12 cellular contexts compared by ENCODE assay signal in the genomic region with DNA sequence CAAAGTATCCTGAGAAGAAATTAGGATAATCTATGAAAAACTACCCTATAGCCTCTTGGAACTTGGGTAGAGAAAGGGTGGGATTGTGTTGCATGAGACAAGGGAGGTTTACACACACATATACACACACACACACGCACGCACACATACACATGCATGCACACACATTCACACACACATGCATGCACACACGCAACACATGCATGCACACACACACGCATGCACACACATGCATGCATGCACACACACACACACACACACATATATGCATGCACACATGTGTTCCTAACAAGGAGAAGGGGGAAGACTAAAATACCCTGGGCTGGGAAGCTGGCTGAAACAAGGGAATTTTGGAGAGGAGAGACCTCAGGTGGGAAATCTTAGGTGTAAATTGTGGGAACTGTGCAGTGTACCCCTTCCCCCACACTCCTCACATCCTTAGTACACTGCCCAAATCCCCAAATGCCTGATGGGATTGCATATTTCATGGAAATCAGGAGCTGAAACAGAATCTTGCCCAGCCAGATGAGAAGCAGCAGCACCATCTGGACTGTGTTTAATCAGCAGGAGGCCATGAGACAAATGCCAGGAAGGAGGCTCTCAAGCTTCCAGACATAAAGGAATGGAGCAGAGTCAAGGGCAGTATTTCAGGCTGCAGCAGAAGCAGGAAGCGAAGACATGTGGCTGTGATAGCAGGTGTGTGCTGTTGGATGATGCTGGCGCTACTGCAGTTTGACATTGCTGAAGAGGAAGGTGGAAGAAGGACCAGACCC. TPM values are rescaled to one million over a fixed set of nuclear protein-coding genes. Genes with fewer than 3 reads are reported as not detected.
DNase-seq lines count a peak whose midpoint lies in the region; TF ChIP-seq lines count a peak whose summit lies in the region.
"Had no signal": no experiment of that assay in that cellular context is flagged by ENCODE, and none has a peak within 500 bp of the region (broad histone marks: within the 10 kb centered on the region; RNA-seq: fewer than 3 reads in every experiment).

No MANE protein-coding gene starts in this region.

- TF ChIP-seq CTCF in fibroblast of the aortic adventitia (IDR thresholded peaks at IDR 0.05; ENCODE audit: insufficient read depth, low read length) (no peak), esophagus muscularis mucosa (IDR thresholded peaks at IDR 0.05) (no peak)

- WGBS in esophagus muscularis mucosa: 73% methylated on average over 6 of the region's 6 CpGs

- no peaks in the 10 kb centered on the region for H3K36me3 ChIP-seq in esophagus muscularis mucosa
- H3K36me3 ChIP-seq: esophagus squamous epithelium had no signal

- no peaks in the 10 kb centered on the region for H3K4me1 ChIP-seq in esophagus muscularis mucosa

- DNase-seq in COLO668 (lab: John Stamatoyannopoulos, UW; ENCODE audit: unreplicated experiment) (peak; percentile 16), NCI-H146 (lab: John Stamatoyannopoulos, UW) (peak; percentile 61), NCI-H82 (lab: John Stamatoyannopoulos, UW) (peak; percentile 77), fibroblast of the aortic adventitia (ENCODE audit: low read depth) (peak; percentile 46), CD1c-positive myeloid dendritic cell (ENCODE audit: extremely low spot score) (no peak), esophagus muscularis mucosa (ENCODE audit: extremely low spot score) (no peak), cerebellar cortex (ENCODE audit: low spot score) (no peak)
- DNase-seq in activated CD4-positive, CD25-positive, alpha-beta regulatory T cell (lab: John Stamatoyannopoulos, UW): no peak
- DNase-seq: activated naive CD4-positive, alpha-beta T cell treated with Interleukin-2 at 50 U/mL for 16 hours; esophagus squamous epithelium; GDM1; NCI-H226 had no signal

- TF ChIP-seq POLR2A in esophagus muscularis mucosa (IDR thresholded peaks at IDR 0.05; ENCODE audit: low read depth): no peak

- no peak overlapping the region for H3K27ac ChIP-seq in esophagus muscularis mucosa (replicated peaks in 1 of 4)
- H3K27ac ChIP-seq: esophagus squamous epithelium had no signal

- intact Hi-C loops in esophagus muscularis mucosa (cut with DNase I): loop anchor here (10.0 kb wide), 1 partner anchor 323 kb away; no protein-coding TSS in a partner anchor

- H3K4me3 ChIP-seq in fibroblast of the aortic adventitia (ENCODE audit: low read depth, low read length) (no peak overlapping the region), esophagus muscularis mucosa (no peak overlapping the region)
- H3K4me3 ChIP-seq: esophagus squamous epithelium had no signal

- TF ChIP-seq EP300 in esophagus muscularis mucosa (IDR thresholded peaks at IDR 0.05): no peak

- H3K9me3 ChIP-seq in esophagus muscularis mucosa: no peaks in the 10 kb centered on the region
- H3K9me3 ChIP-seq: esophagus squamous epithelium had no signal

- peaks cover 0 to 3% (median 0%) of the 10 kb centered on the region in 4 donors for H3K27me3 ChIP-seq in esophagus muscularis mucosa

RNA-seq across cellular contexts. Expression of a gene that starts 14.6 kb away (rescaled TPM):
- 12.8 and 26.8 TPM in 2 replicates for total RNA-seq in fibroblast of the aortic adventitia (ENCODE audit: low replicate concordance)
- 10 to 100 TPM in 1 of 4 donors, 1 to 10 TPM in 3; 9.1 to 13.6 (median 9.2) TPM for total RNA-seq in esophagus muscularis mucosa

Comparison
In these comparisons a context has a peak if more than half of its experiments do, and no peak if none do; other contexts are left out.
1. DNase-seq: peak in COLO668 (single experiment), NCI-H146 (single experiment), NCI-H82 (single experiment) and fibroblast of the aortic adventitia (single experiment); none in CD1c-positive myeloid dendritic cell (single experiment), activated CD4-positive, CD25-positive, alpha-beta regulatory T cell (0 of 4), esophagus muscularis mucosa (single experiment) and cerebellar cortex (single experiment).